Comparison of ENCODE assay signal across 3 cellular contexts in the genomic region with DNA sequence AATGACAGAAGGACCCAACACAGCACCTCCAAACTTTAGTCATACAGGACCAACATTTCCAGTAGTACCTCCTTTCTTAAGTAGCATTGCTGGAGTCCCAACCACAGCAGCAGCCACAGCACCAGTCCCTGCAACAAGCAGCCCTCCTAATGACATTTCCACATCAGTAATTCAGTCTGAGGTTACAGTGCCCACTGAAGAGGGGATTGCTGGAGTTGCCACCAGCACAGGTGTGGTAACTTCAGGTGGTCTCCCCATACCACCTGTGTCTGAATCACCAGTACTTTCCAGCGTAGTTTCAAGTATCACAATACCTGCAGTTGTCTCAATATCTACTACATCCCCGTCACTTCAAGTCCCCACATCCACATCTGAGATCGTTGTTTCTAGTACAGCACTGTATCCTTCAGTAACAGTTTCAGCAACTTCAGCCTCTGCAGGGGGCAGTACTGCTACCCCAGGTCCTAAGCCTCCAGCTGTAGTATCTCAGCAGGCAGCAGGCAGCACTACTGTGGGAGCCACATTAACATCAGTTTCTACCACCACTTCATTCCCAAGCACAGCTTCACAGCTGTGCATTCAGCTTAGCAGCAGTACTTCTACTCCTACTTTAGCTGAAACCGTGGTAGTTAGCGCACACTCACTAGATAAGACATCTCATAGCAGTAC.
TF ChIP-seq lines count a peak whose summit lies in the region.

No MANE protein-coding gene starts in this region.

TF ChIP-seq in IMR-90, 13 proteins besides CTCF, POLR2A, EP300 and RAD21:
- TF ChIP-seq USF2 (IDR thresholded peaks at IDR 0.05; ENCODE audit: low read depth, low read length) (no peak), RFX5 (IDR thresholded peaks at IDR 0.05; ENCODE audit: low read depth, low read length) (no peak), FOS (IDR thresholded peaks at IDR 0.05; ENCODE audit: low read depth, low read length) (no peak), CEBPB (IDR thresholded peaks at IDR 0.05; ENCODE audit: low read depth, low read length) (no peak), ELK1 (IDR thresholded peaks at IDR 0.05; ENCODE audit: borderline replicate concordance, low read depth, low read length) (no peak), BHLHE40 (IDR thresholded peaks at IDR 0.05; ENCODE audit: low read depth, low read length) (no peak), CHD1 (IDR thresholded peaks at IDR 0.05; ENCODE audit: low read depth, low read length) (no peak), MXI1 (IDR thresholded peaks at IDR 0.05; ENCODE audit: borderline replicate concordance, low read depth, low read length) (no peak), MAFK (IDR thresholded peaks at IDR 0.05; ENCODE audit: low read depth, low read length) (no peak), RCOR1 (IDR thresholded peaks at IDR 0.05; ENCODE audit: insufficient replicate concordance, low read length) (no peak), SMC3 (IDR thresholded peaks at IDR 0.05; ENCODE audit: low read depth, low read length) (no peak), NFE2L2 (IDR thresholded peaks at IDR 0.05; ENCODE audit: low read depth, low read length) (no peak), MAZ (IDR thresholded peaks at IDR 0.05; ENCODE audit: borderline replicate concordance, low read depth, low read length) (no peak)

TF ChIP-seq in GM12878, 131 proteins besides CTCF, POLR2A, EP300 and RAD21:
- TF ChIP-seq NR2F1 (conservative IDR thresholded peaks at IDR 0.05), result no peak
- TF ChIP-seq POLR2AphosphoS5 (IDR thresholded peaks at IDR 0.05; ENCODE audit: low read length), result peak; percentile 40; the same call in 1 of the 2 replicates

TF ChIP-seq in SK-N-SH, 30 proteins besides CTCF, POLR2A, EP300 and RAD21:
- TF ChIP-seq, protein P1, sequence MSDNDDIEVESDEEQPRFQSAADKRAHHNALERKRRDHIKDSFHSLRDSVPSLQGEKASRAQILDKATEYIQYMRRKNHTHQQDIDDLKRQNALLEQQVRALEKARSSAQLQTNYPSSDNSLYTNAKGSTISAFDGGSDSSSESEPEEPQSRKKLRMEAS (IDR thresholded peaks at IDR 0.05; ENCODE audit: low read depth), result no peak
